In the genomic region with DNA sequence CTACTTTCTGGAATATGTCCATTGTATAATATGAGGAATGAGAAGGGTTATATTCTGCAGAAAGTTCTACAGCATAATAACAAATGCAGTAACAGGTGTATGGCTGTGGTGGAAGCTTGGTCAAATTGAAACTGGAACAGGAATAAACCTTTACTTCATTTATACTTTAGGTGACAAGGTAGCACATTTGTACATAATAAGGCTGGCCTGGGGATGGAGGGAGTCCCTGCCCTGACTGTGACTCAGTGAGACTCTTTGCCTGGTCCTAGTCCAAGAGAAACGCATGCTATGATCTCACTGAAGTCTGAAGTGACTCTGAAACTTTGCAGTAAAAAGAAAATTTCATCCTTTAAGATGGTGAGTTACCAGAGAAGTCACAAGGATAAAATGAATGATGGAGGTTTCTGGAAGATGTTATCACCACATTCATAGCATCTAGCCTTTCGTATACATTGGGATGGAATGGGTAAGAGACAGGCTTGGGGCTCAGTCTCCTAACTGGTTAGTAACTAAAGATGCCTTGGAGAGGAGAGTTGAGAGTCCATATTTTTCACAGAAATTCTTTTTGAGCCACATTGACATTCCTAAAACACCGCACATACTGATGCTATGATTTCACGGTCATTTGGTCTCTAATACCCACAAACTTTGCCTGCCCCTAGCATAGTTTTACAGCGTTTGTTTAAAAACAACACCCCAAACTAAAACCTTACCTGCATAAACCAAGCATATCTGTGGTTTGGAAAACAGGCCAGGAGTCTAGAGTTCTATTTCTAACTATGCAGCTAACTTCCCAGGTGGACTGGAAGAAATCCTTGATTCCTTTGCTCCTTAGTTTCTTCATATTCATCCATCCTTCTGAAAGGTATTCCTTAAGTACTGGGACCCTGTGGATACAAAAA, we compare ENCODE assay signal across 8 cellular contexts. TPM values are rescaled to one million over a fixed set of nuclear protein-coding genes. Genes with fewer than 3 reads are reported as not detected.
DNase-seq lines count a peak whose midpoint lies in the region; ATAC-seq, FAIRE-seq and TF ChIP-seq lines count a peak whose summit lies in the region.

No MANE protein-coding gene starts in this region.

- TF ChIP-seq CTCF in keratinocyte (optimal IDR thresholded peaks at IDR 0.05 in 1 of 3, IDR thresholded peaks at IDR 0.05 in 1 of 3, conservative IDR thresholded peaks at IDR 0.05 in 1 of 3; ENCODE audit: extremely low read depth in 1 of 3, insufficient read depth in 2 of 3, low read length in 3 of 3) (no peak), esophagus muscularis mucosa (IDR thresholded peaks at IDR 0.05) (no peak), body of pancreas (IDR thresholded peaks at IDR 0.05) (no peak)

- WGBS in esophagus muscularis mucosa, result 73% methylated on average over 5 of the region's 5 CpGs
- 75 to 84% methylated on average over 5 of the region's 5 CpGs for WGBS in body of pancreas, 2 donors

- H3K4me1 ChIP-seq in keratinocyte (ENCODE audit: control insufficient read depth, extremely low read depth, insufficient read depth, low read length), result peaks cover 37% of the 10 kb centered on the region
- peaks cover 0 to 17% (median 6%) of the 10 kb centered on the region in 4 donors for H3K4me1 ChIP-seq in esophagus muscularis mucosa
- H3K4me1 ChIP-seq in body of pancreas, result peaks cover 11% of the 10 kb centered on the region

- no peaks in the 10 kb centered on the region for H3K79me2 ChIP-seq in keratinocyte (ENCODE audit: control insufficient read depth, insufficient read depth, low read length)

- DNase-seq in LHCN-M2 (ENCODE audit: low read depth) (peak; percentile 86), keratinocyte (ENCODE audit: low read depth, low spot score) (no peak), esophagus muscularis mucosa (ENCODE audit: extremely low spot score) (no peak), body of pancreas (no peak), GM19238 (ENCODE audit: insufficient read length, low spot score) (no peak), iPS-NIHi7 (ENCODE audit: extremely low spot score) (no peak)

- no peaks in the 10 kb centered on the region for H4K20me1 ChIP-seq in keratinocyte (ENCODE audit: control insufficient read depth, extremely low read depth, insufficient read depth, low read length)

- H3K36me3 ChIP-seq in keratinocyte (ENCODE audit: control insufficient read depth in 2 of 2, extremely low read depth in 1 of 2, insufficient read depth in 2 of 2, low read length in 2 of 2) (no peaks in the 10 kb centered on the region), esophagus muscularis mucosa (no peaks in the 10 kb centered on the region), body of pancreas (replicated peaks in 1 of 2; ENCODE audit: insufficient read depth in 1 of 2, low read depth in 2 of 2) (no peaks in the 10 kb centered on the region)

- H3K27me3 ChIP-seq in keratinocyte (ENCODE audit: control insufficient read depth, extremely low read depth, insufficient read depth, low read length), result no peaks in the 10 kb centered on the region
- no peaks in the 10 kb centered on the region for H3K27me3 ChIP-seq in esophagus muscularis mucosa
- no peaks in the 10 kb centered on the region for H3K27me3 ChIP-seq in body of pancreas

- no peak for TF ChIP-seq EP300 in esophagus muscularis mucosa (IDR thresholded peaks at IDR 0.05)

- no peak overlapping the region for H3K9ac ChIP-seq in keratinocyte (ENCODE audit: control insufficient read depth, extremely low read depth, insufficient read depth, low read length)

- H3K4me3 ChIP-seq in keratinocyte (ENCODE audit: control insufficient read depth in 2 of 3, extremely low read depth in 1 of 3, insufficient read depth in 2 of 3, low read depth in 1 of 3, low read length in 3 of 3), result no peak overlapping the region
- H3K4me3 ChIP-seq in esophagus muscularis mucosa, result no peak overlapping the region
- no peak overlapping the region for H3K4me3 ChIP-seq in body of pancreas

- H3K27ac ChIP-seq in keratinocyte (ENCODE audit: control insufficient read depth, insufficient read depth, low read length) (no peak overlapping the region), esophagus muscularis mucosa (replicated peaks in 1 of 4) (no peak overlapping the region), body of pancreas (no peak overlapping the region)

- TF ChIP-seq POLR2A in GM18505 (IDR thresholded peaks at IDR 0.05; ENCODE audit: borderline replicate concordance, extremely low read depth, insufficient read depth, insufficient read length), result no peak
- no peak for TF ChIP-seq POLR2A in esophagus muscularis mucosa (IDR thresholded peaks at IDR 0.05; ENCODE audit: low read depth)
- no peak for TF ChIP-seq POLR2A in body of pancreas (IDR thresholded peaks at IDR 0.05)

- H3K4me2 ChIP-seq in keratinocyte (ENCODE audit: control insufficient read depth, extremely low read depth, insufficient read depth, low read depth, low read length), result no peak overlapping the region

- H3K9me1 ChIP-seq in keratinocyte (ENCODE audit: control insufficient read depth, extremely low read depth, insufficient read depth, low read length), result no peaks in the 10 kb centered on the region

- ATAC-seq in GM18505 (IDR thresholded peaks at IDR 0.05; ENCODE audit: unreplicated experiment), result peak; percentile 84
- ATAC-seq in GM21786 (IDR thresholded peaks at IDR 0.05; ENCODE audit: unreplicated experiment), result peak; percentile 83
- no peak for ATAC-seq in body of pancreas

- FAIRE-seq in keratinocyte (lab: Jason Lieb, UNC), result peak; percentile 46

- no peaks in the 10 kb centered on the region for H3K9me3 ChIP-seq in keratinocyte (ENCODE audit: control insufficient read depth, low read depth, low read length)
- H3K9me3 ChIP-seq in esophagus muscularis mucosa, result no peaks in the 10 kb centered on the region
- H3K9me3 ChIP-seq in body of pancreas, result no peaks in the 10 kb centered on the region

- intact Hi-C loops in esophagus muscularis mucosa (cut with DNase I), result no loop called here
- intact Hi-C loops in body of pancreas (cut with DNase I), result no loop called here

- dilution Hi-C loops in keratinocyte (cut with MboI; ENCODE audit: extremely low pct_ligation_motif_present, low sequenced_read_pairs), result no loop called here

- no peak overlapping the region for H2AFZ ChIP-seq in keratinocyte (ENCODE audit: control insufficient read depth, low read length)

RNA-seq across cellular contexts. Expression of a gene that starts 42.4 kb away (rescaled TPM):
- total RNA-seq in LHCN-M2 (2014; rRNA removed), result 50.3 and 62.9 TPM in 2 replicates
- polyA plus RNA-seq in LHCN-M2 (2012), result 31.5 TPM
- 18.4 to 29.3 TPM (median 22.8 TPM) in 3 replicates for polyA plus RNA-seq in keratinocyte
- polyA plus RNA-seq in keratinocyte (2011; ENCODE audit: low read depth), result 29.0 TPM
- 9.9 and 14.9 TPM in 2 replicates for polyA plus RNA-seq in keratinocyte (2011; cell fraction: cytosol; rRNA removed)
- 56.3 and 69.3 TPM in 2 replicates for polyA plus RNA-seq in keratinocyte (2011; cell fraction: nucleus; rRNA removed)
- polyA plus RNA-seq in keratinocyte (2012; ENCODE audit: low replicate concordance), result 21.3 and 25.4 TPM in 2 replicates
- polyA minus RNA-seq in keratinocyte, result 5.5 to 50.9 TPM (median 24.0 TPM) in 3 replicates
- polyA minus RNA-seq in keratinocyte (2011; cell fraction: cytosol; rRNA and poly(A)+ RNA removed), result 16.3 TPM
- 45.1 and 82.4 TPM in 2 replicates for polyA minus RNA-seq in keratinocyte (2011; cell fraction: nucleus; rRNA and poly(A)+ RNA removed)
- 10 to 100 TPM in 2 of 4 donors, 1 to 10 TPM in 2; 4.2 to 27.8 (median 8.0) TPM for total RNA-seq in esophagus muscularis mucosa
- total RNA-seq in body of pancreas, result 10 to 100 TPM; 10.9 to 39.2 TPM
